Comparison of ENCODE assay signal across 9 cellular contexts in the genomic region with DNA sequence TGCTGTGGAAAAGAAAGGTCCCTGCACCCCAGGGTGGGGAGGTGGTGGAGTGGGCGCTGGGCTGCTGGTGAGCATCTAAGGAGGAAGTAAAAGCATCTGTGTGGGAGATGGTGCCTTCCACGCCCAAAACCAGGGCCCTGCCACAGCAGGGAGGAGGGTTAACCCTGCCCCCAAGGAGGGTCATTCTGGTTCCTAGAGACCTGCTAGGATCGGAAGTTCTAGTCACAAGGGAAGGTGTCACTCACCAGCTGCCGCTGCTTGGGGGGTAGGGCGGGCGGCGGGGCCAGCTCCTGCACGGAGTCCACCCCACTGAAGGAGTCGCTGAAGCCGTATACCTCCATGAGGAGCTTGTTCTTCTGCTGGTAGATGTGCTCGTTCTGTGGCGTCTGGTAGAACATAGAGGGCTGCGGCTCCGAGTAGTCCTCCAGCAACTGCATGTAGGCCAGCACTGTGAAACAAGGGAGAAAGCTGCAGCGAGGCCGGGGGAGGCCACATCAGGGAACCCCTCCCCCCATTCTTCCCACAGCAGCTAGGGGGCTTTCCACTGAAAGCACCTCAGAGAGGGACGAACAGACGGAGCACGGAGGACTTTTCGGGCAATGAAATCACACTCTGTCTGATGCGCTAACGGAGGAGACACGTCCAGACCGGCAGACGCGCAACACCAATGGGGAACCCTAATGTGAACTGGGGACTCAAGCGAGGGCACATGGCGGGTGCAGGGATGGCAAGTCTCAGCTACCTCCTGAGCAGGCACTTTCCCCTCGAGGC.
DNase-seq lines count a peak whose midpoint lies in the region; ATAC-seq and TF ChIP-seq lines count a peak whose summit lies in the region.
"Had no signal": no experiment of that assay in that cellular context is flagged by ENCODE, and none has a peak within 500 bp of the region (broad histone marks: within the 10 kb centered on the region; RNA-seq: fewer than 3 reads in every experiment).

No MANE protein-coding gene starts in this region.

- 0 out of 3 replicates have a peak, but pooled peaks have one; percentile 11 for TF ChIP-seq CTCF in GM12872 (IDR thresholded peaks at IDR 0.05; ENCODE audit: insufficient read depth, low read depth, low read length)
- TF ChIP-seq CTCF in Peyer's patch (IDR thresholded peaks at IDR 0.05) = no peak
- no peak for TF ChIP-seq CTCF in WERI-Rb-1 (IDR thresholded peaks at IDR 0.05; ENCODE audit: low read depth, low read length)

- H3K9me3 Mint-ChIP-seq in naive B cell = peaks cover 0 to 2% (median 0%) of the 10 kb centered on the region in 7 donors

- H3K9me3 ChIP-seq in Peyer's patch (no peaks in the 10 kb centered on the region), WERI-Rb-1 (ENCODE audit: severe bottlenecking) (no peaks in the 10 kb centered on the region)

- peak overlapping the region in 6 of 8 donors; percentile 49 to 82 (median 54) for H3K4me3 Mint-ChIP-seq in naive B cell

- H3K4me1 Mint-ChIP-seq in naive B cell = peaks cover 15 to 29% (median 21%) of the 10 kb centered on the region in 3 donors

- ATAC-seq in GM21619 (IDR thresholded peaks at IDR 0.05; ENCODE audit: unreplicated experiment) (peak; percentile 48), naive B cell (ENCODE audit: low read depth in 2 of 2) (peak; percentile 76 to 81)

- H3K27me3 ChIP-seq in Peyer's patch (no peaks in the 10 kb centered on the region), WERI-Rb-1 (ENCODE audit: insufficient read depth, low read depth, severe bottlenecking) (no peaks in the 10 kb centered on the region)

- DNase-seq in Peyer's patch = peak in 2 of 3 donors; percentile 74 to 80
- DNase-seq in naive B cell = peak; percentile 28
- DNase-seq in WERI-Rb-1 = no peak
- DNase-seq in HUDEP-2 (lab: John Stamatoyannopoulos, UW; ENCODE audit: unreplicated experiment in 76 of 76) = no peak
- DNase-seq in NCI-H524 (lab: John Stamatoyannopoulos, UW) = no peak
- DNase-seq in NCI-H2081 treated with DMSO at 0.1 percent for 48 hours (lab: John Stamatoyannopoulos, UW) = no peak
- DNase-seq: EL had no signal

- H3K36me3 Mint-ChIP-seq in naive B cell = peaks cover 22 to 28% of the 10 kb centered on the region in 2 donors

- peak overlapping the region; percentile 33 to 94 (median 88) for H3K27ac Mint-ChIP-seq in naive B cell

- peaks cover 0 to 72% (median 0%) of the 10 kb centered on the region in 3 donors for H3K36me3 ChIP-seq in Peyer's patch
- peaks cover 41% of the 10 kb centered on the region for H3K36me3 ChIP-seq in WERI-Rb-1

- peaks cover 0 to 9% (median 7%) of the 10 kb centered on the region in 4 donors for H3K4me1 ChIP-seq in Peyer's patch

- H3K4me3 ChIP-seq in Peyer's patch (no peak overlapping the region), WERI-Rb-1 (ENCODE audit: low read depth, low read length) (no peak overlapping the region)

- H3K27me3 Mint-ChIP-seq in naive B cell = no peaks in the 10 kb centered on the region

- H3K27ac ChIP-seq in Peyer's patch = peak overlapping the region in 2 of 4 donors; percentile 61 to 76
- no peak overlapping the region for H3K27ac ChIP-seq in WERI-Rb-1

- TF ChIP-seq POLR2A in Peyer's patch (IDR thresholded peaks at IDR 0.05) = no peak

Comparison
In these comparisons a context has a peak if more than half of its experiments do, and no peak if none do; other contexts are left out.
1. DNase-seq: peak in Peyer's patch (2 of 3) and naive B cell (single experiment); none in WERI-Rb-1 (single experiment), HUDEP-2 (0 of 76), NCI-H524 (0 of 2) and NCI-H2081 treated with DMSO at 0.1 percent for 48 hours (single experiment).